Comparison of ENCODE assay signal across 27 cellular contexts in genomic region chr12:131100031-131100674, GRCh38.
"Had no signal": no experiment of that assay in that cellular context is flagged by ENCODE, and none has a peak within 500 bp of the region (broad histone marks: within the 10 kb centered on the region; RNA-seq: fewer than 3 reads in every experiment).

No MANE protein-coding gene starts in this region.

- H3K4me1 ChIP-seq: foreskin keratinocyte had no signal

- H3K27ac ChIP-seq: esophagus muscularis mucosa, foreskin keratinocyte, neutrophil, ovary, thyroid gland, upper lobe of left lung had no signal

- H3K9me3 ChIP-seq: esophagus muscularis mucosa, neutrophil, ovary, thyroid gland, upper lobe of left lung had no signal

- FAIRE-seq: keratinocyte had no signal

- DNase-seq: activated CD4-positive, alpha-beta memory T cell treated with anti-CD3 and anti-CD28 coated beads, Interleukin-2, amount 10 ng/mL, durations not matched to agents 7 days and 5 days; activated CD4-positive, alpha-beta T cell treated with anti-CD3 and anti-CD28 coated beads, Interleukin-2, amount 10 ng/mL, durations not matched to agents 7 days and 5 days; activated CD4-positive, CD25-positive, alpha-beta regulatory T cell treated with anti-CD3 and anti-CD28 coated beads, Interleukin-2, amount 50 U/mL, for 72 hours; activated gamma-delta T cell treated with Interleukin-2 at 50 U/mL for 16 hours; activated naive CD4-positive, alpha-beta T cell treated with anti-CD3 and anti-CD28 coated beads, Interleukin-2, amount 50 U/mL, for 16 hours; amniotic stem cell; dermis blood vessel endothelial cell; effector CD4-positive, alpha-beta T cell; foreskin keratinocyte; left cardiac atrium; mammary epithelial cell; naive B cell; nephron progenitor cell; stimulated activated CD4-positive, alpha-beta T cell treated with anti-CD3 and anti-CD28 coated beads, Interleukin-1b, Interleukin-23, amount 100 ng/mL, for 48 hours; stimulated activated CD4-positive, alpha-beta T cell treated with anti-CD3 and anti-CD28 coated beads, Interleukin-4, amount 100 ng/mL, for 4 hours; stimulated activated naive CD8-positive, alpha-beta T cell treated with anti-CD3 and anti-CD28 coated beads, Interleukin-15, amount 100 ng/mL, for 72 hours; substantia nigra; SW 1271; T-helper 9 cell had no signal

- H3K4me3 ChIP-seq: esophagus muscularis mucosa, ovary, smooth muscle cell, thyroid gland, upper lobe of left lung had no signal

- H3K27me3 ChIP-seq: esophagus muscularis mucosa, foreskin keratinocyte, neutrophil, ovary, thyroid gland, upper lobe of left lung had no signal

- H3K36me3 ChIP-seq: neutrophil, ovary, thyroid gland had no signal

- H3K4me2 ChIP-seq: smooth muscle cell had no signal

- ATAC-seq: foreskin keratinocyte; left cardiac atrium; stimulated activated memory B cell treated with anti-CD40 and anti-IgM and Interleukin-4, amounts not matched to agents 10 μg/mL and 1 μg/mL and 100 μg/mL, for 72 hours; stimulated activated naive CD8-positive, alpha-beta T cell treated with anti-CD3 and anti-CD28 coated beads, Interleukin-15, amount 100 ng/mL, for 72 hours had no signal
